24 cellular contexts compared by ENCODE assay signal in the genomic region with DNA sequence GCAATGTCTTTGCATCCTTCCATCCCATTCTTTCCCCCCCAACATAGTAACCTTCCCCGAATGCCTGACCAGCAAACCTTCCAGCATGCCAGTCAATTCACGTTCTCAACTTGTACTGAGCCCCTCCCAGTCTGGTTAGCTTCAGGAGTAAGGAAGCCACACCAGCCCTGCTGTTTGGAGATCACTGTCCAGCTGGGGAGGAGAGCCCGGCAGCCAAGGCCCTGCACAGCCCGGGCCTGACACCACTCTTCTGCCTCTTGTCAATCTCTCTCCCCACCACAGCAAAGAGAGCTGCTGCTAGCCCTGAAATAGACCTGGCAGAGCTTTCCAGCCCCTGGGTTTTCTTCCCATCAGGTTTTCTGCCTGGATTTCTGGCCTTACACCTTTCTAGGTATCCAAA.
DNase-seq lines count a peak whose midpoint lies in the region; ATAC-seq and TF ChIP-seq lines count a peak whose summit lies in the region.
"Had no signal": no experiment of that assay in that cellular context is flagged by ENCODE, and none has a peak within 500 bp of the region (broad histone marks: within the 10 kb centered on the region; RNA-seq: fewer than 3 reads in every experiment).

No MANE protein-coding gene starts in this region.

- TF ChIP-seq CTCF in GM10266 (IDR thresholded peaks at IDR 0.05; ENCODE audit: control insufficient read depth, insufficient read depth, low read depth, missing control alignments): no peak

- H3K4me1 Mint-ChIP-seq in activated T-helper 1 cell treated with anti-CD3 and anti-CD28 coated beads, Interleukin-12 subunit alpha, Interleukin-12 subunit beta, Interleukin-2, Interleukin-4 antibody, amounts not matched to agents 30 ng/mL and 10 ng/mL and 1 ng/mL, durations not matched to agents 14 hours and 24 hours and 36 hours (ENCODE audit: low read depth): peaks cover 33% of the 10 kb centered on the region

- no peak overlapping the region for H3K4me3 Mint-ChIP-seq in activated T-helper 1 cell treated with anti-CD3 and anti-CD28 coated beads, Interleukin-12 subunit alpha, Interleukin-12 subunit beta, Interleukin-2, Interleukin-4 antibody, amounts not matched to agents 30 ng/mL and 10 ng/mL and 1 ng/mL, durations not matched to agents 14 hours and 24 hours and 36 hours
- H3K4me3 Mint-ChIP-seq: activated CD8-positive, alpha-beta T cell treated with anti-CD3 and anti-CD28 coated beads for 36 hours; activated naive CD4-positive, alpha-beta T cell treated with anti-CD3 and anti-CD28 coated beads, Interleukin-2, amount 10 ng/mL, durations not matched to agents 7 days and 5 days; activated T-helper 17 cell treated with anti-CD3 and anti-CD28 coated beads, Interleukin-2, amount 50 U/mL, for 72 hours; CD4-positive, alpha-beta T cell; immature natural killer cell had no signal

- no peak for ATAC-seq in activated CD4-positive, CD25-positive, alpha-beta regulatory T cell treated with anti-CD3 and anti-CD28 coated beads, Interleukin-2, amount 50 U/mL, for 24 hours
- peak; percentile 87 for ATAC-seq in left ventricle myocardium superior
- ATAC-seq in sciatic nerve: no peak
- ATAC-seq: activated CD8-positive, alpha-beta T cell treated with anti-CD3 and anti-CD28 coated beads for 36 hours; activated T-helper 17 cell treated with anti-CD3 and anti-CD28 coated beads, Interleukin-2, amount 50 U/mL, for 72 hours; PC-3 had no signal

- H3K27me3 Mint-ChIP-seq in activated T-helper 1 cell treated with anti-CD3 and anti-CD28 coated beads, Interleukin-12 subunit alpha, Interleukin-12 subunit beta, Interleukin-2, Interleukin-4 antibody, amounts not matched to agents 30 ng/mL and 10 ng/mL and 1 ng/mL, durations not matched to agents 14 hours and 24 hours and 36 hours (ENCODE audit: insufficient read depth): peaks cover 3% of the 10 kb centered on the region
- H3K27me3 Mint-ChIP-seq: activated T-helper 17 cell treated with anti-CD3 and anti-CD28 coated beads, Interleukin-2, amount 50 U/mL, for 72 hours; CD4-positive, alpha-beta T cell had no signal

- peaks cover 4% of the 10 kb centered on the region for H3K36me3 Mint-ChIP-seq in activated T-helper 1 cell treated with anti-CD3 and anti-CD28 coated beads, Interleukin-12 subunit alpha, Interleukin-12 subunit beta, Interleukin-2, Interleukin-4 antibody, amounts not matched to agents 30 ng/mL and 10 ng/mL and 1 ng/mL, durations not matched to agents 14 hours and 24 hours and 36 hours (ENCODE audit: low read depth)
- H3K36me3 Mint-ChIP-seq: activated naive CD4-positive, alpha-beta T cell treated with anti-CD3 and anti-CD28 coated beads, Interleukin-2, amount 10 ng/mL, durations not matched to agents 7 days and 5 days; immature natural killer cell had no signal

- intact Hi-C loops in activated T-helper 1 cell treated with anti-CD3 and anti-CD28 coated beads, Interleukin-12 subunit alpha, Interleukin-12 subunit beta, Interleukin-2, Interleukin-4 antibody, amounts not matched to agents 30 ng/mL and 10 ng/mL and 1 ng/mL, durations not matched to agents 14 hours and 24 hours and 36 hours (cut with micrococcal nuclease): no loop called here
- intact Hi-C loops in left ventricle myocardium superior (cut with micrococcal nuclease): no loop called here
- intact Hi-C loops in sciatic nerve (cut with DNase I): no loop called here

- H3K27ac Mint-ChIP-seq in activated T-helper 1 cell treated with anti-CD3 and anti-CD28 coated beads, Interleukin-12 subunit alpha, Interleukin-12 subunit beta, Interleukin-2, Interleukin-4 antibody, amounts not matched to agents 30 ng/mL and 10 ng/mL and 1 ng/mL, durations not matched to agents 14 hours and 24 hours and 36 hours: peak overlapping the region; percentile 27
- H3K27ac Mint-ChIP-seq: activated CD8-positive, alpha-beta T cell treated with anti-CD3 and anti-CD28 coated beads for 36 hours; activated naive CD4-positive, alpha-beta T cell treated with anti-CD3 and anti-CD28 coated beads, Interleukin-2, amount 10 ng/mL, durations not matched to agents 7 days and 5 days; CD4-positive, alpha-beta T cell had no signal

- no peaks in the 10 kb centered on the region for H3K9me3 Mint-ChIP-seq in activated T-helper 1 cell treated with anti-CD3 and anti-CD28 coated beads, Interleukin-12 subunit alpha, Interleukin-12 subunit beta, Interleukin-2, Interleukin-4 antibody, amounts not matched to agents 30 ng/mL and 10 ng/mL and 1 ng/mL, durations not matched to agents 14 hours and 24 hours and 36 hours
- H3K9me3 Mint-ChIP-seq: activated CD8-positive, alpha-beta T cell treated with anti-CD3 and anti-CD28 coated beads for 36 hours; activated naive CD4-positive, alpha-beta T cell treated with anti-CD3 and anti-CD28 coated beads, Interleukin-2, amount 10 ng/mL, durations not matched to agents 7 days and 5 days; activated T-helper 17 cell treated with anti-CD3 and anti-CD28 coated beads, Interleukin-2, amount 50 U/mL, for 72 hours; CD4-positive, alpha-beta T cell; immature natural killer cell had no signal

- peak; percentile 25 for DNase-seq in activated CD4-positive, CD25-positive, alpha-beta regulatory T cell treated with anti-CD3 and anti-CD28 coated beads, Interleukin-2, amount 50 U/mL, for 72 hours
- no peak for DNase-seq in activated T-helper 1 cell treated with anti-CD3 and anti-CD28 coated beads, Interleukin-12 subunit alpha, Interleukin-12 subunit beta, Interleukin-2, Interleukin-4 antibody, amounts not matched to agents 30 ng/mL and 10 ng/mL and 1 ng/mL, durations not matched to agents 14 hours and 24 hours and 36 hours (ENCODE audit: low spot score)
- peak; percentile 56 for DNase-seq in left ventricle myocardium superior
- DNase-seq in sciatic nerve (ENCODE audit: low spot score): peak; percentile 32
- DNase-seq in effector CD4-positive, alpha-beta T cell: no peak
- no peak for DNase-seq in GM10266 (ENCODE audit: extremely low spot score)
- no peak for DNase-seq in DMS 273 (lab: John Stamatoyannopoulos, UW; ENCODE audit: unreplicated experiment)
- DNase-seq: activated CD8-positive, alpha-beta memory T cell treated with anti-CD3 and anti-CD28 coated beads, Interleukin-2, amount 50 U/mL, for 48 hours; activated CD8-positive, alpha-beta T cell treated with anti-CD3 and anti-CD28 coated beads for 36 hours; activated naive CD4-positive, alpha-beta T cell treated with anti-CD3 and anti-CD28 coated beads, Interleukin-2, amount 10 ng/mL, durations not matched to agents 7 days and 5 days; amniotic stem cell; brain microvascular endothelial cell; H7; immature natural killer cell; mesendoderm; NCI-H1092; NCI-H187; PC-3; stimulated activated naive CD4-positive, alpha-beta T cell; T-helper 2 cell; testis had no signal

Comparison
In these comparisons a context has a peak if more than half of its experiments do, and no peak if none do; other contexts are left out.
1. DNase-seq: peak in activated CD4-positive, CD25-positive, alpha-beta regulatory T cell treated with anti-CD3 and anti-CD28 coated beads, Interleukin-2, amount 50 U/mL, for 72 hours (single experiment), left ventricle myocardium superior (single experiment) and sciatic nerve (single experiment); none in activated T-helper 1 cell treated with anti-CD3 and anti-CD28 coated beads, Interleukin-12 subunit alpha, Interleukin-12 subunit beta, Interleukin-2, Interleukin-4 antibody, amounts not matched to agents 30 ng/mL and 10 ng/mL and 1 ng/mL, durations not matched to agents 14 hours and 24 hours and 36 hours (single experiment), effector CD4-positive, alpha-beta T cell (single experiment), GM10266 (single experiment) and DMS 273 (single experiment).